2 cellular contexts compared by ENCODE assay signal in genomic region chr16:30046178-30046577, GRCh38.
TF ChIP-seq lines count a peak whose summit lies in the region.

No MANE protein-coding gene starts in this region.

TF ChIP-seq in HepG2, 621 proteins besides CTCF, POLR2A, EP300 and RAD21 (continues in another document):
- no peak for TF ChIP-seq ZNF724P (CRISPR knock-in tag; IDR thresholded peaks at IDR 0.05; ENCODE audit: borderline replicate concordance)
- TF ChIP-seq ZNF251 (CRISPR knock-in tag; IDR thresholded peaks at IDR 0.05) = no peak
- no peak for TF ChIP-seq TBP (CRISPR knock-in tag; IDR thresholded peaks at IDR 0.05)
- TF ChIP-seq, protein P1, sequence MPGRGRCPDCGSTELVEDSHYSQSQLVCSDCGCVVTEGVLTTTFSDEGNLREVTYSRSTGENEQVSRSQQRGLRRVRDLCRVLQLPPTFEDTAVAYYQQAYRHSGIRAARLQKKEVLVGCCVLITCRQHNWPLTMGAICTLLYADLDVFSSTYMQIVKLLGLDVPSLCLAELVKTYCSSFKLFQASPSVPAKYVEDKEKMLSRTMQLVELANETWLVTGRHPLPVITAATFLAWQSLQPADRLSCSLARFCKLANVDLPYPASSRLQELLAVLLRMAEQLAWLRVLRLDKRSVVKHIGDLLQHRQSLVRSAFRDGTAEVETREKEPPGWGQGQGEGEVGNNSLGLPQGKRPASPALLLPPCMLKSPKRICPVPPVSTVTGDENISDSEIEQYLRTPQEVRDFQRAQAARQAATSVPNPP (CRISPR knock-in tag; IDR thresholded peaks at IDR 0.05) = no peak
- no peak for TF ChIP-seq CREB1 (IDR thresholded peaks at IDR 0.05)
- no peak for TF ChIP-seq CREB1 (CRISPR knock-in tag; IDR thresholded peaks at IDR 0.05)
- TF ChIP-seq ZMYM2 (CRISPR knock-in tag; IDR thresholded peaks at IDR 0.05) = no peak
- TF ChIP-seq CEBPG (CRISPR knock-in tag; IDR thresholded peaks at IDR 0.05) = no peak
- TF ChIP-seq ZNF180 (CRISPR knock-in tag; IDR thresholded peaks at IDR 0.05; ENCODE audit: borderline replicate concordance, low read depth) = no peak
- no peak for TF ChIP-seq ARNT2 (CRISPR knock-in tag; IDR thresholded peaks at IDR 0.05; ENCODE audit: low read depth)
- TF ChIP-seq MTA1 (CRISPR knock-in tag; IDR thresholded peaks at IDR 0.05; ENCODE audit: borderline replicate concordance) = no peak
- no peak for TF ChIP-seq FOXK1 (CRISPR knock-in tag; IDR thresholded peaks at IDR 0.05; ENCODE audit: borderline replicate concordance, low read depth)
- no peak for TF ChIP-seq ZNF12 (CRISPR knock-in tag; IDR thresholded peaks at IDR 0.05)
- no peak for TF ChIP-seq ELF3 (CRISPR knock-in tag; IDR thresholded peaks at IDR 0.05)
- no peak for TF ChIP-seq TEAD2 (CRISPR knock-in tag; IDR thresholded peaks at IDR 0.05)
- no peak for TF ChIP-seq PATZ1 (CRISPR knock-in tag; IDR thresholded peaks at IDR 0.05)
- no peak for TF ChIP-seq HNF1A (IDR thresholded peaks at IDR 0.05; ENCODE audit: low read depth)
- TF ChIP-seq HNF1A (CRISPR knock-in tag; IDR thresholded peaks at IDR 0.05; ENCODE audit: borderline replicate concordance) = no peak
- TF ChIP-seq, protein P2, sequence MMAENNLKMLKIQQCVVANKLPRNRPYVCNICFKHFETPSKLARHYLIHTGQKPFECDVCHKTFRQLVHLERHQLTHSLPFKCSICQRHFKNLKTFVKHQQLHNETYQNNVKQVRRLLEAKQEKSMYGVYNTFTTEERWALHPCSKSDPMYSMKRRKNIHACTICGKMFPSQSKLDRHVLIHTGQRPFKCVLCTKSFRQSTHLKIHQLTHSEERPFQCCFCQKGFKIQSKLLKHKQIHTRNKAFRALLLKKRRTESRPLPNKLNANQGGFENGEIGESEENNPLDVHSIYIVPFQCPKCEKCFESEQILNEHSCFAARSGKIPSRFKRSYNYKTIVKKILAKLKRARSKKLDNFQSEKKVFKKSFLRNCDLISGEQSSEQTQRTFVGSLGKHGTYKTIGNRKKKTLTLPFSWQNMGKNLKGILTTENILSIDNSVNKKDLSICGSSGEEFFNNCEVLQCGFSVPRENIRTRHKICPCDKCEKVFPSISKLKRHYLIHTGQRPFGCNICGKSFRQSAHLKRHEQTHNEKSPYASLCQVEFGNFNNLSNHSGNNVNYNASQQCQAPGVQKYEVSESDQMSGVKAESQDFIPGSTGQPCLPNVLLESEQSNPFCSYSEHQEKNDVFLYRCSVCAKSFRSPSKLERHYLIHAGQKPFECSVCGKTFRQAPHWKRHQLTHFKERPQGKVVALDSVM (CRISPR knock-in tag; IDR thresholded peaks at IDR 0.05) = 0 out of 2 replicates have a peak, but pooled peaks have one; percentile 3
- no peak for TF ChIP-seq ZNF333 (CRISPR knock-in tag; IDR thresholded peaks at IDR 0.05; ENCODE audit: borderline replicate concordance)

TF ChIP-seq in IMR-90, 13 proteins besides CTCF, POLR2A, EP300 and RAD21:
- TF ChIP-seq CHD1 (IDR thresholded peaks at IDR 0.05; ENCODE audit: low read depth, low read length) (no peak), SMC3 (IDR thresholded peaks at IDR 0.05; ENCODE audit: low read depth, low read length) (no peak), MAFK (IDR thresholded peaks at IDR 0.05; ENCODE audit: low read depth, low read length) (no peak), ELK1 (IDR thresholded peaks at IDR 0.05; ENCODE audit: borderline replicate concordance, low read depth, low read length) (no peak), MAZ (IDR thresholded peaks at IDR 0.05; ENCODE audit: borderline replicate concordance, low read depth, low read length) (no peak), MXI1 (IDR thresholded peaks at IDR 0.05; ENCODE audit: borderline replicate concordance, low read depth, low read length) (no peak), BHLHE40 (IDR thresholded peaks at IDR 0.05; ENCODE audit: low read depth, low read length) (no peak), NFE2L2 (IDR thresholded peaks at IDR 0.05; ENCODE audit: low read depth, low read length) (no peak), FOS (IDR thresholded peaks at IDR 0.05; ENCODE audit: low read depth, low read length) (no peak), RFX5 (IDR thresholded peaks at IDR 0.05; ENCODE audit: low read depth, low read length) (no peak), CEBPB (IDR thresholded peaks at IDR 0.05; ENCODE audit: low read depth, low read length) (no peak)
- TF ChIP-seq, protein P3, sequence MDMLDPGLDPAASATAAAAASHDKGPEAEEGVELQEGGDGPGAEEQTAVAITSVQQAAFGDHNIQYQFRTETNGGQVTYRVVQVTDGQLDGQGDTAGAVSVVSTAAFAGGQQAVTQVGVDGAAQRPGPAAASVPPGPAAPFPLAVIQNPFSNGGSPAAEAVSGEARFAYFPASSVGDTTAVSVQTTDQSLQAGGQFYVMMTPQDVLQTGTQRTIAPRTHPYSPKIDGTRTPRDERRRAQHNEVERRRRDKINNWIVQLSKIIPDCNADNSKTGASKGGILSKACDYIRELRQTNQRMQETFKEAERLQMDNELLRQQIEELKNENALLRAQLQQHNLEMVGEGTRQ (IDR thresholded peaks at IDR 0.05; ENCODE audit: low read depth, low read length) = no peak
